In the genomic region with DNA sequence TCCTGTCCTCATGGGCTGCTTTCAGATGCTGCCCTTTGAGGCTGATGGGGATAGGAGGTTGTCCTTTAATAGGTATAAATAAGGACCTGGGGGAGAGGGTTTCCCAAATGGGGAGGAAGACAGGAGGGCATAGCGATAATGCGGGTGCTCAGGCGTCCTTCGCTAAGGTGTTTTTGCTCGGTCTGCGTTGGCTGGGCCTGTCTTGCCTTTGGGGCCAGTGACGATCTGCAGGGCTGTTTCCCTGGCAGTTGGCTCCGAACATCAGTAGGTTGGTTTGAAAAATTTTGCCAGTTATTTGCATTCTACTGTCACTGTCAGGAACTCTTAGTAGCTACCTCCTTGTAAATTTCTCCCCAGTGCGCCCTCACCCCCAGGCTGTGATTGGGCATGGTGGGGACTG, we compare ENCODE assay signal across 27 cellular contexts. TPM values are rescaled to one million over a fixed set of nuclear protein-coding genes. Genes with fewer than 3 reads are reported as not detected.
A peak's percentile ranks its signal among the peaks of the same experiment; 100 is the strongest.
DNase-seq lines count a peak whose midpoint lies in the region; ATAC-seq, FAIRE-seq and TF ChIP-seq lines count a peak whose summit lies in the region.
"Had no signal": no experiment of that assay in that cellular context is flagged by ENCODE, and none has a peak within 500 bp of the region (broad histone marks: within the 10 kb centered on the region; RNA-seq: fewer than 3 reads in every experiment).

No MANE protein-coding gene starts in this region.

- in situ Hi-C loops in G401 (cut with HindIII; ENCODE audit: low sequenced_read_pairs), result loop anchor here (5.0 kb wide), 1 partner anchor 97 kb away; no protein-coding TSS in a partner anchor

- H3K4me2 ChIP-seq in GM23338, result no peak overlapping the region

- no peaks in the 10 kb centered on the region for H3K36me3 Mint-ChIP-seq in GM23338 (ENCODE audit: low read depth)
- H3K36me3 Mint-ChIP-seq: natural killer cell had no signal

- H3K9me3 ChIP-seq in sigmoid colon (no peaks in the 10 kb centered on the region), kidney (ENCODE audit: control insufficient read depth in 1 of 2, low read length in 2 of 2) (no peaks in the 10 kb centered on the region)
- H3K9me3 ChIP-seq: body of pancreas, left lung, tibial artery had no signal

- peaks cover 20% of the 10 kb centered on the region for H3K27me3 Mint-ChIP-seq in GM23338 (ENCODE audit: insufficient read depth, low read depth, poor library complexity)

- no peaks in the 10 kb centered on the region for H3K36me3 ChIP-seq in GM23338 (ENCODE audit: insufficient read depth)
- peaks cover 2% of the 10 kb centered on the region for H3K36me3 ChIP-seq in bronchial epithelial cell (ENCODE audit: control insufficient read depth, insufficient read depth, low read length)
- no peaks in the 10 kb centered on the region for H3K36me3 ChIP-seq in sigmoid colon
- H3K36me3 ChIP-seq in kidney (ENCODE audit: control insufficient read depth in 1 of 2, insufficient read depth in 2 of 2, low read length in 2 of 2), result no peaks in the 10 kb centered on the region
- H3K36me3 ChIP-seq: left lung, tibial artery had no signal

- intact Hi-C loops in sigmoid colon (cut with DNase I) (no loop called here), kidney (cut with DNase I) (no loop called here)

- FAIRE-seq in bronchial epithelial cell (lab: Jason Lieb, UNC) (peak; percentile 13), kidney (lab: Jason Lieb, UNC) (no peak)
- FAIRE-seq: GM12891, K562 had no signal

- DNase-seq in GM23338 (ENCODE audit: low spot score) (no peak), bronchial epithelial cell (ENCODE audit: low read depth) (no peak), sigmoid colon (no peak), G401 (ENCODE audit: low spot score) (no peak), kidney (no peak), HuH-7 (ENCODE audit: low spot score) (no peak)
- DNase-seq: activated CD4-positive, alpha-beta T cell treated with anti-CD3 and anti-CD28 coated beads, Interleukin-2, amount 50 U/mL, for 4 hours; activated naive CD4-positive, alpha-beta T cell; activated T-cell treated with anti-CD3 and anti-CD28 coated beads, Interleukin-2, amount 50 U/mL, for 72 hours; body of pancreas; CD8-positive, alpha-beta T cell; effector memory CD4-positive, alpha-beta T cell; EL; erythroblast; foreskin keratinocyte; natural killer cell; NCI-H1105; NCI-H2081; NCI-H226; stimulated activated naive CD4-positive, alpha-beta T cell treated with Interleukin-2 at 50 U/mL for 16 hours; tibial artery had no signal

- TF ChIP-seq EP300 in sigmoid colon (IDR thresholded peaks at IDR 0.05), result peak in 1 of 4 donors; percentile 30

- no peaks in the 10 kb centered on the region for H3K79me2 ChIP-seq in GM23338 (replicated peaks; ENCODE audit: insufficient read depth)
- H3K79me2 ChIP-seq: parathyroid adenoma had no signal

- 95 to 97% methylated on average over 9 of the region's 9 CpGs for WGBS in sigmoid colon, 2 donors

- TF ChIP-seq POLR2A in sigmoid colon (IDR thresholded peaks at IDR 0.05), result no peak

- ATAC-seq in GM23338 (no peak), GM18909 (IDR thresholded peaks at IDR 0.05; ENCODE audit: poor library complexity, unreplicated experiment) (no peak)
- ATAC-seq: activated T-cell treated with anti-CD3 and anti-CD28 coated beads, Interleukin-2, amount 50 U/mL, for 72 hours; body of pancreas; CD8-positive, alpha-beta T cell; foreskin keratinocyte; natural killer cell had no signal

- no peaks in the 10 kb centered on the region for H4K20me1 ChIP-seq in GM23338 (replicated peaks; ENCODE audit: insufficient read depth)

- TF ChIP-seq CTCF in GM23338 (conservative IDR thresholded peaks at IDR 0.05; ENCODE audit: low read depth in 2 of 2) (no peak), bronchial epithelial cell (IDR thresholded peaks at IDR 0.05; ENCODE audit: insufficient read depth, low read length, severe bottlenecking) (no peak), sigmoid colon (IDR thresholded peaks at IDR 0.05) (no peak), kidney (IDR thresholded peaks at IDR 0.05; ENCODE audit: borderline replicate concordance, extremely low read depth, insufficient read depth) (no peak)

- peak overlapping the region; percentile 56; the same call in 1 of the 2 replicates for H3K27ac Mint-ChIP-seq in GM23338
- H3K27ac Mint-ChIP-seq: activated T-cell treated with anti-CD3 and anti-CD28 coated beads, Interleukin-2, amount 50 U/mL, for 72 hours; CD8-positive, alpha-beta T cell; natural killer cell had no signal

- H3K27me3 ChIP-seq in GM23338 (ENCODE audit: insufficient read depth) (no peaks in the 10 kb centered on the region), bronchial epithelial cell (ENCODE audit: control insufficient read depth, insufficient read depth, low read length) (no peaks in the 10 kb centered on the region), layer of hippocampus (ENCODE audit: control insufficient read depth, insufficient read depth, low read length) (no peaks in the 10 kb centered on the region), sigmoid colon (no peaks in the 10 kb centered on the region)
- H3K27me3 ChIP-seq: body of pancreas, foreskin keratinocyte, left lung, tibial artery had no signal

- peaks cover 4% of the 10 kb centered on the region; the same call in 1 of the 2 replicates for H3K4me1 ChIP-seq in GM23338 (ENCODE audit: insufficient read depth)
- peaks cover 0 to 61% (median 45%) of the 10 kb centered on the region in 4 donors for H3K4me1 ChIP-seq in sigmoid colon
- no peaks in the 10 kb centered on the region for H3K4me1 ChIP-seq in kidney (ENCODE audit: control insufficient read depth in 1 of 2, insufficient read depth in 1 of 2, low read depth in 1 of 2, low read length in 2 of 2)
- H3K4me1 ChIP-seq: body of pancreas, foreskin keratinocyte, left lung, parathyroid adenoma had no signal

- no peak overlapping the region for H3K27ac ChIP-seq in GM23338 (ENCODE audit: low read depth)
- H3K27ac ChIP-seq in layer of hippocampus (ENCODE audit: low read depth, low read length), result peak overlapping the region; percentile 81
- peak overlapping the region; percentile 60 to 97 (median 96) for H3K27ac ChIP-seq in sigmoid colon
- no peak overlapping the region for H3K27ac ChIP-seq in kidney (ENCODE audit: low read depth in 2 of 2, low read length in 2 of 2)
- H3K27ac ChIP-seq: body of pancreas, foreskin keratinocyte, left lung, parathyroid adenoma, tibial artery had no signal

- H2AFZ ChIP-seq in GM23338, result no peak overlapping the region
- H2AFZ ChIP-seq: parathyroid adenoma had no signal

- H3K4me3 Mint-ChIP-seq in GM23338, result no peak overlapping the region
- H3K4me3 Mint-ChIP-seq: activated T-cell treated with anti-CD3 and anti-CD28 coated beads, Interleukin-2, amount 50 U/mL, for 72 hours; CD8-positive, alpha-beta T cell; natural killer cell had no signal

- no peaks in the 10 kb centered on the region for H3K9me3 Mint-ChIP-seq in GM23338
- H3K9me3 Mint-ChIP-seq: activated T-cell treated with anti-CD3 and anti-CD28 coated beads, Interleukin-2, amount 50 U/mL, for 72 hours; CD8-positive, alpha-beta T cell; natural killer cell had no signal

- peaks cover 31% of the 10 kb centered on the region for H3K4me1 Mint-ChIP-seq in GM23338
- H3K4me1 Mint-ChIP-seq: natural killer cell had no signal

- H3K9ac ChIP-seq in kidney (ENCODE audit: low read length in 2 of 2), result no peak overlapping the region
- H3K9ac ChIP-seq: parathyroid adenoma had no signal

- H3K4me3 ChIP-seq in GM23338 (no peak overlapping the region), bronchial epithelial cell (ENCODE audit: low read depth, low read length) (no peak overlapping the region), sigmoid colon (no peak overlapping the region), kidney (ENCODE audit: low read length in 2 of 2) (no peak overlapping the region)
- H3K4me3 ChIP-seq: body of pancreas, K562, left lung, tibial artery had no signal

- H3F3A ChIP-seq in GM23338 (replicated peaks; ENCODE audit: low read depth), result no peaks in the 10 kb centered on the region; the same call in 1 of the 2 replicates

- no peaks in the 10 kb centered on the region for H3K9me2 ChIP-seq in GM23338 (ENCODE audit: insufficient read depth)

TF ChIP-seq in GM23338, 12 proteins besides CTCF, POLR2A, EP300 and RAD21 (continues in another document):
- no peak for TF ChIP-seq ZNF331 (CRISPR knock-in tag; IDR thresholded peaks at IDR 0.05; ENCODE audit: low read depth)
- no peak for TF ChIP-seq CREB1 (CRISPR knock-in tag; IDR thresholded peaks at IDR 0.05; ENCODE audit: low read depth)
- no peak for TF ChIP-seq NANOG (IDR thresholded peaks at IDR 0.05; ENCODE audit: borderline replicate concordance)
- no peak for TF ChIP-seq EZH2phosphoT487 (IDR thresholded peaks at IDR 0.05; ENCODE audit: unreplicated experiment)
- TF ChIP-seq POLR2AphosphoS5 (IDR thresholded peaks at IDR 0.05; ENCODE audit: low read depth), result no peak

RNA-seq across cellular contexts. Expression of gene CDC42EP4, which starts 37.8 kb away (rescaled TPM):
- total RNA-seq in GM23338 (2014; rRNA removed; shearing (Covaris generic)), result 16.2 and 19.9 TPM in 2 replicates
- 4.1 and 4.4 TPM in 2 replicates for polyA plus RNA-seq in GM23338 (2016; fragmentation: Nextera tagmentation; extraction: Ambion mirVana)
- total RNA-seq in bronchial epithelial cell, result 16.8 and 29.3 TPM in 2 replicates
- total RNA-seq in sigmoid colon, result 10 to 100 TPM; 68.1 to 87.6 (median 76.0) TPM
- 10 to 100 TPM; 44.0 to 57.3 (median 46.2) TPM for polyA plus RNA-seq in sigmoid colon
- 66.1 and 79.4 TPM in 2 replicates for total RNA-seq in G401 (2014; rRNA removed; shearing (Covaris generic))
- total RNA-seq in kidney, result 76.9 TPM
- polyA plus RNA-seq in kidney (ENCODE audit: insufficient read depth, low read depth, low replicate concordance), result 26.2 TPM

Comparison
In these comparisons a context has a peak if more than half of its experiments do, and no peak if none do; other contexts are left out.
1. H3K27ac ChIP-seq: peak in layer of hippocampus (single experiment) and sigmoid colon (4 of 4); none in GM23338 (single experiment) and kidney (0 of 2).